Comparison of ENCODE assay signal across 15 cellular contexts in the genomic region with DNA sequence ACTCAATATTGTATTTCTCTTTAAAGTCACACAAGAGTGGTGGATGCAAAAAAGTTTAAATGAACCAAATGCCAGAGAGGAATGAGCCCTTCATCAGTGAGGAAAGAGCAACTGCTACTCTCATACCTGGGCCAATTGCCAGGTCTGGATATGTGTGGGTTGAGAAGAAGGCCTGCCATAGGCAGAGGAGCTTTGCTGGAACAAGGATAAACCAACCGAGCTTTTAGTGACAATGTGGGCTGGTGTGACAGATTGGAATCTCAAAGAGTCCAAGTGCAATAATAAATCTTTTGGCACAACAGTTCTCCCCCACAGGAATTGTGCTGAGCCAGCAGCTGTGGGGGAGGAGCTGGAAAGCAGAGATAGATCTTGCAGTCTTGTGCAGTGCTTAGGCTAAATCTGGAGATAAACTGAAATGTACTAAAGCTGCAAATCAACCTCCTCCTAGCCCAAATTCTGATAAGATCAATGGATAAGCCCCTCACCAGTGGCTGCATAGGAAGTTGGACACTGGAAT.
DNase-seq lines count a peak whose midpoint lies in the region; ATAC-seq and FAIRE-seq lines count a peak whose summit lies in the region.
"Had no signal": no experiment of that assay in that cellular context is flagged by ENCODE, and none has a peak within 500 bp of the region (broad histone marks: within the 10 kb centered on the region; RNA-seq: fewer than 3 reads in every experiment).

No MANE protein-coding gene starts in this region.

- ATAC-seq in GM18909 (IDR thresholded peaks at IDR 0.05; ENCODE audit: poor library complexity, unreplicated experiment) = no peak

- peak; percentile 81 for FAIRE-seq in urothelium cell line (lab: Jason Lieb, UNC)
- FAIRE-seq: G401.6, GM12892, GM18507, H1 had no signal

- DNase-seq in NCI-H82 (lab: John Stamatoyannopoulos, UW) (peak; percentile 13), NCI-H82 treated with DMSO at 0.1 percent for 48 hours (lab: John Stamatoyannopoulos, UW; ENCODE audit: unreplicated experiment) (no peak), EH (ENCODE audit: low read depth) (peak; percentile 10), left kidney (ENCODE audit: low read depth, low spot score) (peak; percentile 86), urothelium cell line (ENCODE audit: low spot score) (no peak), GF-D8 (lab: John Stamatoyannopoulos, UW) (no peak)
- DNase-seq: CD4-positive, alpha-beta T cell; DMS53; DND-41; H9 had no signal

Comparison
In these comparisons a context has a peak if more than half of its experiments do, and no peak if none do; other contexts are left out.
1. DNase-seq: peak in NCI-H82 (single experiment), EH (single experiment) and left kidney (single experiment); none in NCI-H82 treated with DMSO at 0.1 percent for 48 hours (single experiment), urothelium cell line (single experiment) and GF-D8 (single experiment).